In genomic region chr17:38716368-38717005, GRCh38 we compare ENCODE assay signal across 2 cellular contexts.
TF ChIP-seq lines count a peak whose summit lies in the region.

No MANE protein-coding gene starts in this region.

TF ChIP-seq in endothelial cell of umbilical vein, 7 proteins besides CTCF, POLR2A, EP300 and RAD21:
- no peak for TF ChIP-seq FOS (IDR thresholded peaks at IDR 0.05; ENCODE audit: borderline replicate concordance, insufficient read depth, low read length)
- no peak for TF ChIP-seq POLR2AphosphoS5 (IDR thresholded peaks at IDR 0.05; ENCODE audit: insufficient read depth, low read depth, low read length)
- no peak for TF ChIP-seq EZH2 (IDR thresholded peaks at IDR 0.05; ENCODE audit: borderline replicate concordance, low read depth, low read length, severe bottlenecking)
- TF ChIP-seq, protein P1, sequence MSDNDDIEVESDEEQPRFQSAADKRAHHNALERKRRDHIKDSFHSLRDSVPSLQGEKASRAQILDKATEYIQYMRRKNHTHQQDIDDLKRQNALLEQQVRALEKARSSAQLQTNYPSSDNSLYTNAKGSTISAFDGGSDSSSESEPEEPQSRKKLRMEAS (IDR thresholded peaks at IDR 0.05; ENCODE audit: insufficient read depth, insufficient read length): no peak
- TF ChIP-seq MYC (IDR thresholded peaks at IDR 0.05; ENCODE audit: low read depth, low read length): no peak
- TF ChIP-seq JUN (IDR thresholded peaks at IDR 0.05; ENCODE audit: borderline replicate concordance, insufficient read depth, insufficient read length, low read depth): no peak
- no peak for TF ChIP-seq GATA2 (IDR thresholded peaks at IDR 0.05; ENCODE audit: insufficient read depth, insufficient read length, low read depth, low read length)
TF ChIP-seq in endothelial cell of umbilical vein: peak in this region for 0.

TF ChIP-seq in GM23338, 12 proteins besides CTCF, POLR2A, EP300 and RAD21:
- TF ChIP-seq NANOG (IDR thresholded peaks at IDR 0.05; ENCODE audit: borderline replicate concordance) (no peak), STAT1 (IDR thresholded peaks at IDR 0.05; ENCODE audit: unreplicated experiment) (no peak), EZH2phosphoT487 (IDR thresholded peaks at IDR 0.05; ENCODE audit: unreplicated experiment) (no peak), ETS1 (IDR thresholded peaks at IDR 0.05) (no peak), POLR2AphosphoS5 (IDR thresholded peaks at IDR 0.05; ENCODE audit: low read depth) (no peak), ZNF114 (CRISPR knock-in tag; IDR thresholded peaks at IDR 0.05) (no peak), CREB1 (CRISPR knock-in tag; IDR thresholded peaks at IDR 0.05; ENCODE audit: low read depth) (no peak)
- TF ChIP-seq, protein P2, sequence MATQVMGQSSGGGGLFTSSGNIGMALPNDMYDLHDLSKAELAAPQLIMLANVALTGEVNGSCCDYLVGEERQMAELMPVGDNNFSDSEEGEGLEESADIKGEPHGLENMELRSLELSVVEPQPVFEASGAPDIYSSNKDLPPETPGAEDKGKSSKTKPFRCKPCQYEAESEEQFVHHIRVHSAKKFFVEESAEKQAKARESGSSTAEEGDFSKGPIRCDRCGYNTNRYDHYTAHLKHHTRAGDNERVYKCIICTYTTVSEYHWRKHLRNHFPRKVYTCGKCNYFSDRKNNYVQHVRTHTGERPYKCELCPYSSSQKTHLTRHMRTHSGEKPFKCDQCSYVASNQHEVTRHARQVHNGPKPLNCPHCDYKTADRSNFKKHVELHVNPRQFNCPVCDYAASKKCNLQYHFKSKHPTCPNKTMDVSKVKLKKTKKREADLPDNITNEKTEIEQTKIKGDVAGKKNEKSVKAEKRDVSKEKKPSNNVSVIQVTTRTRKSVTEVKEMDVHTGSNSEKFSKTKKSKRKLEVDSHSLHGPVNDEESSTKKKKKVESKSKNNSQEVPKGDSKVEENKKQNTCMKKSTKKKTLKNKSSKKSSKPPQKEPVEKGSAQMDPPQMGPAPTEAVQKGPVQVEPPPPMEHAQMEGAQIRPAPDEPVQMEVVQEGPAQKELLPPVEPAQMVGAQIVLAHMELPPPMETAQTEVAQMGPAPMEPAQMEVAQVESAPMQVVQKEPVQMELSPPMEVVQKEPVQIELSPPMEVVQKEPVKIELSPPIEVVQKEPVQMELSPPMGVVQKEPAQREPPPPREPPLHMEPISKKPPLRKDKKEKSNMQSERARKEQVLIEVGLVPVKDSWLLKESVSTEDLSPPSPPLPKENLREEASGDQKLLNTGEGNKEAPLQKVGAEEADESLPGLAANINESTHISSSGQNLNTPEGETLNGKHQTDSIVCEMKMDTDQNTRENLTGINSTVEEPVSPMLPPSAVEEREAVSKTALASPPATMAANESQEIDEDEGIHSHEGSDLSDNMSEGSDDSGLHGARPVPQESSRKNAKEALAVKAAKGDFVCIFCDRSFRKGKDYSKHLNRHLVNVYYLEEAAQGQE (IDR thresholded peaks at IDR 0.05; ENCODE audit: unreplicated experiment): no peak
